8 cellular contexts compared by ENCODE assay signal in the genomic region with DNA sequence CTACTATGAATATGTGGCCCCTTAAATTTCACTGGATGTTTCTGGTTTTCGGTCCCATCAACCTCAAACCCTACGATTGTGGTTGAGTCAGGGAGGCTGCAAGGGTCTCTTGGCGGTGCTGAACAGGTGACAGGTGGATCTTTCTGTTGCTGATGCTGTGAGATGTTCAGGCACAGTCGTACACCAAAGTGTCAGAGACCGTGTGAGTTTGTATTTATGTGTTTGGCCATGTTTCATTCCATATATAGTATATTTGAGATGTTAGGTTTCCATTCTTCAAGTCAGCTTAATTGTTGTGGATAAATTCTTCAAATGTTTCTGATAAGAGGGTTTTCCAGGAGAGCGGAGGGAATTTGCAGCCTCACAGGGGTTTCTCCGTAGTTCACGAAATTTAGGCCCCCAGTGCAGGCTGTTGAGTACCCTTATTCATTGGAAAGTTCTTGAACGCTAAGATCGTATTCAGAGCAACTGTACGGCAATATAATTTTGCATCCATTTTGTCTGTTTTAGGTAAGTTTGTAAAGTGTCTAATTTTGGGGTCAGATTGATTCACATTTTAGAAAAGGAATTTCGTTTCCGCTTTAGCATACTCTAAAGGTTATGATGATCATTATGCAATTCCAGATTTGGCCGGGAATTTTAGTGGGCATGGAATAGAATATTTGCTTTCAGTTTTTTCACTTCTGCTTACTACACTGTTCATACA. TPM values are rescaled to one million over a fixed set of nuclear protein-coding genes. Genes with fewer than 3 reads are reported as not detected.
DNase-seq lines count a peak whose midpoint lies in the region; ATAC-seq and TF ChIP-seq lines count a peak whose summit lies in the region.

No MANE protein-coding gene starts in this region.

- POLR2A ChIA-PET in activated CD4-positive, alpha-beta T cell treated with anti-CD3 and anti-CD28 coated beads, Interleukin-2, amount 10 ng/mL, durations not matched to agents 7 days and 5 days (lab: Charles Lee) = interaction anchor here (1.5 kb wide), 1 partner anchor 224 kb away, joined by 6 read pairs; no protein-coding TSS in a partner anchor
- POLR2A ChIA-PET in HCT116 (lab: Charles Lee) = no interaction called here
- POLR2A ChIA-PET in PC-9 (lab: Charles Lee; ENCODE audit: unreplicated experiment) = no interaction called here

- peak overlapping the region; percentile 69 to 82 for H3K4me3 ChIP-seq in HCT116 (replicated peaks in 1 of 2; ENCODE audit: low read depth in 1 of 2, low read length in 2 of 2)
- H3K4me3 ChIP-seq in PC-9 = peak overlapping the region; percentile 92
- peak overlapping the region; percentile 83 for H3K4me3 ChIP-seq in mucosa of descending colon

- ATAC-seq in HCT116 (no peak), mucosa of descending colon (peak; percentile 4), HG02970 (IDR thresholded peaks at IDR 0.05; ENCODE audit: low FRiP score, unreplicated experiment) (no peak)

- H3K4me1 ChIP-seq in HCT116 (ENCODE audit: control insufficient read depth in 1 of 2, insufficient read depth in 2 of 2, low read length in 2 of 2) (peaks cover 21 to 28% of the 10 kb centered on the region in 2 experiments; a peak in 3 of 4 replicates), PC-9 (replicated peaks; ENCODE audit: insufficient read depth) (peaks cover 34% of the 10 kb centered on the region), mucosa of descending colon (ENCODE audit: low read depth) (peaks cover 2% of the 10 kb centered on the region)

- H3K9ac ChIP-seq in HCT116 (ENCODE audit: low read length) = peak overlapping the region; percentile 74

- peaks cover 55% of the 10 kb centered on the region for H3K4me1 Mint-ChIP-seq in activated CD4-positive, alpha-beta T cell treated with anti-CD3 and anti-CD28 coated beads, Interleukin-2, amount 10 ng/mL, durations not matched to agents 7 days and 5 days

- intact Hi-C loops in HCT116 (cut with micrococcal nuclease) (loop anchor here (5.0 kb wide), 1 partner anchor 86 kb away; no protein-coding TSS in a partner anchor), PC-9 (cut with micrococcal nuclease; ENCODE audit: unreplicated experiment) (loop anchor here (2.0 to 5.0 kb wide), 4 partner anchors 86 to 290 kb away; no protein-coding TSS in a partner anchor), mucosa of descending colon (cut with DNase I, micrococcal nuclease) (no loop called here)

- H3K9me3 ChIP-seq in HCT116 (ENCODE audit: control insufficient read depth in 1 of 2, insufficient read depth in 1 of 2, low read depth in 1 of 2, low read length in 2 of 2) (no peaks in the 10 kb centered on the region), PC-9 (ENCODE audit: insufficient read depth, low read depth) (no peaks in the 10 kb centered on the region), mucosa of descending colon (no peaks in the 10 kb centered on the region)

- peak overlapping the region; percentile 88 for H3K4me3 Mint-ChIP-seq in activated CD4-positive, alpha-beta T cell treated with anti-CD3 and anti-CD28 coated beads, Interleukin-2, amount 10 ng/mL, durations not matched to agents 7 days and 5 days

- H3K27me3 Mint-ChIP-seq in activated CD4-positive, alpha-beta T cell treated with anti-CD3 and anti-CD28 coated beads, Interleukin-2, amount 10 ng/mL, durations not matched to agents 7 days and 5 days = peaks cover 2% of the 10 kb centered on the region

- no peak overlapping the region for H2AFZ ChIP-seq in HCT116 (ENCODE audit: low read depth, low read length, poor library complexity, severe bottlenecking)
- H2AFZ ChIP-seq in PC-9 = peak overlapping the region; percentile 18; the same call in 1 of the 2 replicates

- BruUV-seq in HCT116 (replicated peaks; lab: Mats Ljungman, UMichigan) (TSS peak; percentile 31), PC-9 (replicated peaks; lab: Mats Ljungman, UMichigan) (no TSS peak)

- H3K27ac Mint-ChIP-seq in activated CD4-positive, alpha-beta T cell treated with anti-CD3 and anti-CD28 coated beads, Interleukin-2, amount 10 ng/mL, durations not matched to agents 7 days and 5 days = peak overlapping the region; percentile 93

- H3K9me2 ChIP-seq in HCT116 (ENCODE audit: insufficient read depth) (no peaks in the 10 kb centered on the region), PC-9 (ENCODE audit: insufficient read depth) (no peaks in the 10 kb centered on the region)

- no peak for TF ChIP-seq POLR2A in HCT116 (IDR thresholded peaks at IDR 0.05; ENCODE audit: borderline replicate concordance, extremely low read depth, insufficient read depth, insufficient read length)

- H3F3A ChIP-seq in PC-9 (ENCODE audit: insufficient read depth, low read depth) = peaks cover 11% of the 10 kb centered on the region; the same call in 1 of the 2 replicates

- H3K79me2 ChIP-seq in HCT116 (ENCODE audit: insufficient read depth, low read length) (peaks cover 59% of the 10 kb centered on the region), PC-9 (ENCODE audit: low read depth) (peaks cover 66% of the 10 kb centered on the region)

- peaks cover 43% of the 10 kb centered on the region for H3K36me3 Mint-ChIP-seq in activated CD4-positive, alpha-beta T cell treated with anti-CD3 and anti-CD28 coated beads, Interleukin-2, amount 10 ng/mL, durations not matched to agents 7 days and 5 days (ENCODE audit: low read depth)

- 0 out of 2 replicates have a peak, but pooled peaks cover 3% of the 10 kb centered on the region for H3K27me3 ChIP-seq in HCT116 (ENCODE audit: insufficient read depth, low read length)
- H3K27me3 ChIP-seq in PC-9 (ENCODE audit: insufficient read depth, low read depth) = no peaks in the 10 kb centered on the region

- H4K20me1 ChIP-seq in HCT116 (ENCODE audit: insufficient read depth) = peaks cover 12% of the 10 kb centered on the region; the same call in 1 of the 2 replicates
- peaks cover 48% of the 10 kb centered on the region for H4K20me1 ChIP-seq in PC-9 (ENCODE audit: insufficient read depth)

- CTCF ChIA-PET in activated CD4-positive, alpha-beta T cell treated with anti-CD3 and anti-CD28 coated beads, Interleukin-2, amount 10 ng/mL, durations not matched to agents 7 days and 5 days (lab: Charles Lee) = no interaction called here
- CTCF ChIA-PET in HCT116 (lab: Charles Lee) = no interaction called here
- CTCF ChIA-PET in PC-9 (lab: Charles Lee) = no interaction called here

- TF ChIP-seq CTCF in HCT116 (IDR thresholded peaks at IDR 0.05 in 2 of 3, conservative IDR thresholded peaks at IDR 0.05 in 1 of 3; ENCODE audit: borderline replicate concordance in 1 of 3, insufficient read depth in 1 of 3, low read depth in 2 of 3, low read length in 2 of 3) (no peak), PC-9 (conservative IDR thresholded peaks at IDR 0.05) (no peak), mucosa of descending colon (IDR thresholded peaks at IDR 0.05) (no peak)

- peaks cover 2% of the 10 kb centered on the region for H3K9me3 Mint-ChIP-seq in activated CD4-positive, alpha-beta T cell treated with anti-CD3 and anti-CD28 coated beads, Interleukin-2, amount 10 ng/mL, durations not matched to agents 7 days and 5 days

- H3K27ac ChIP-seq in HCT116 (ENCODE audit: low read depth, low read length) (no peak overlapping the region), PC-9 (peak overlapping the region; percentile 64), cingulate gyrus (ENCODE audit: low read depth, low read length) (peak overlapping the region; percentile 87)

- RAD21 ChIA-PET in HCT116 (lab: Charles Lee; ENCODE audit: low non-redundant PET in 1 of 2, low total read pairs in 2 of 2, uncharacterized antibody in 2 of 2, unreplicated experiment in 2 of 2) = no interaction called here

- peak overlapping the region; percentile 88 for H3K4me2 ChIP-seq in HCT116 (ENCODE audit: low read length)
- peak overlapping the region; percentile 99 for H3K4me2 ChIP-seq in PC-9

- peak; percentile 64 for DNase-seq in activated CD4-positive, alpha-beta T cell treated with anti-CD3 and anti-CD28 coated beads, Interleukin-2, amount 10 ng/mL, durations not matched to agents 7 days and 5 days
- no peak for DNase-seq in activated CD4-positive, alpha-beta T cell treated with anti-CD3 and anti-CD28 coated beads for 1 hour
- no peak for DNase-seq in HCT116 (ENCODE audit: low read depth, low spot score)
- no peak for DNase-seq in PC-9
- DNase-seq in mucosa of descending colon = peak in 2 of 3 donors; percentile 38 to 42
- DNase-seq in OCI-M2 (lab: John Stamatoyannopoulos, UW; ENCODE audit: unreplicated experiment) = no peak

- no peaks in the 10 kb centered on the region for H3K36me3 ChIP-seq in HCT116 (ENCODE audit: control insufficient read depth in 1 of 2, insufficient read depth in 2 of 2, low read length in 2 of 2)
- no peaks in the 10 kb centered on the region for H3K36me3 ChIP-seq in PC-9 (ENCODE audit: low read depth)
- no peaks in the 10 kb centered on the region for H3K36me3 ChIP-seq in mucosa of descending colon (ENCODE audit: low read depth)

- TF ChIP-seq RAD21 in HCT116 (IDR thresholded peaks at IDR 0.05; ENCODE audit: low read depth) = no peak

TF ChIP-seq in HCT116, 20 proteins besides CTCF, POLR2A, EP300 and RAD21 (continues in another document):
- TF ChIP-seq JUND (IDR thresholded peaks at IDR 0.05) = no peak
- TF ChIP-seq ELF1 (IDR thresholded peaks at IDR 0.05; ENCODE audit: borderline replicate concordance, low read depth) = no peak
- no peak for TF ChIP-seq SRF (IDR thresholded peaks at IDR 0.05; ENCODE audit: low read depth)
- TF ChIP-seq, protein P1, sequence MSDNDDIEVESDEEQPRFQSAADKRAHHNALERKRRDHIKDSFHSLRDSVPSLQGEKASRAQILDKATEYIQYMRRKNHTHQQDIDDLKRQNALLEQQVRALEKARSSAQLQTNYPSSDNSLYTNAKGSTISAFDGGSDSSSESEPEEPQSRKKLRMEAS (IDR thresholded peaks at IDR 0.05) = no peak
- TF ChIP-seq, protein P2, sequence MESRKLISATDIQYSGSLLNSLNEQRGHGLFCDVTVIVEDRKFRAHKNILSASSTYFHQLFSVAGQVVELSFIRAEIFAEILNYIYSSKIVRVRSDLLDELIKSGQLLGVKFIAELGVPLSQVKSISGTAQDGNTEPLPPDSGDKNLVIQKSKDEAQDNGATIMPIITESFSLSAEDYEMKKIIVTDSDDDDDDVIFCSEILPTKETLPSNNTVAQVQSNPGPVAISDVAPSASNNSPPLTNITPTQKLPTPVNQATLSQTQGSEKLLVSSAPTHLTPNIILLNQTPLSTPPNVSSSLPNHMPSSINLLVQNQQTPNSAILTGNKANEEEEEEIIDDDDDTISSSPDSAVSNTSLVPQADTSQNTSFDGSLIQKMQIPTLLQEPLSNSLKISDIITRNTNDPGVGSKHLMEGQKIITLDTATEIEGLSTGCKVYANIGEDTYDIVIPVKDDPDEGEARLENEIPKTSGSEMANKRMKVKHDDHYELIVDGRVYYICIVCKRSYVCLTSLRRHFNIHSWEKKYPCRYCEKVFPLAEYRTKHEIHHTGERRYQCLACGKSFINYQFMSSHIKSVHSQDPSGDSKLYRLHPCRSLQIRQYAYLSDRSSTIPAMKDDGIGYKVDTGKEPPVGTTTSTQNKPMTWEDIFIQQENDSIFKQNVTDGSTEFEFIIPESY (IDR thresholded peaks at IDR 0.05; ENCODE audit: extremely low read depth, insufficient replicate concordance, low read length) = no peak
- no peak for TF ChIP-seq EGR1 (IDR thresholded peaks at IDR 0.05; ENCODE audit: low read depth)

RNA-seq across cellular contexts. Expression of a gene that starts 1.2 kb away (rescaled TPM):
- 100 to 1,000 TPM; 126 to 154 TPM for total RNA-seq in activated CD4-positive, alpha-beta T cell treated with anti-CD3 and anti-CD28 coated beads, Interleukin-2, amount 10 ng/mL, durations not matched to agents 7 days and 5 days
- 56.7 TPM for total RNA-seq in HCT116 (2021; ENCODE audit: unreplicated experiment)
- polyA plus RNA-seq in HCT116 (2012) = 27.9 and 35.0 TPM in 2 replicates
- 33.3 and 45.8 TPM in 2 replicates for total RNA-seq in PC-9 (2021)
- total RNA-seq in mucosa of descending colon = 100 to 1,000 TPM in 1 of 3 donors, 10 to 100 TPM in 2; 57.1 to 124 (median 70.2) TPM

Comparison
In these comparisons a context has a peak if more than half of its experiments do, and no peak if none do; other contexts are left out.
1. DNase-seq: peak in activated CD4-positive, alpha-beta T cell treated with anti-CD3 and anti-CD28 coated beads, Interleukin-2, amount 10 ng/mL, durations not matched to agents 7 days and 5 days (single experiment) and mucosa of descending colon (2 of 3); none in activated CD4-positive, alpha-beta T cell treated with anti-CD3 and anti-CD28 coated beads for 1 hour (single experiment), HCT116 (single experiment), PC-9 (0 of 2) and OCI-M2 (single experiment).
2. intact Hi-C loops: an anchor here in HCT116 (5.0 kb wide) and PC-9 (2.0 to 5.0 kb wide); none called in mucosa of descending colon.
3. Peak in every context shown above with its lines, with median percentiles within 50 percentile points of each other: H3K4me3 ChIP-seq.